In the genomic region with DNA sequence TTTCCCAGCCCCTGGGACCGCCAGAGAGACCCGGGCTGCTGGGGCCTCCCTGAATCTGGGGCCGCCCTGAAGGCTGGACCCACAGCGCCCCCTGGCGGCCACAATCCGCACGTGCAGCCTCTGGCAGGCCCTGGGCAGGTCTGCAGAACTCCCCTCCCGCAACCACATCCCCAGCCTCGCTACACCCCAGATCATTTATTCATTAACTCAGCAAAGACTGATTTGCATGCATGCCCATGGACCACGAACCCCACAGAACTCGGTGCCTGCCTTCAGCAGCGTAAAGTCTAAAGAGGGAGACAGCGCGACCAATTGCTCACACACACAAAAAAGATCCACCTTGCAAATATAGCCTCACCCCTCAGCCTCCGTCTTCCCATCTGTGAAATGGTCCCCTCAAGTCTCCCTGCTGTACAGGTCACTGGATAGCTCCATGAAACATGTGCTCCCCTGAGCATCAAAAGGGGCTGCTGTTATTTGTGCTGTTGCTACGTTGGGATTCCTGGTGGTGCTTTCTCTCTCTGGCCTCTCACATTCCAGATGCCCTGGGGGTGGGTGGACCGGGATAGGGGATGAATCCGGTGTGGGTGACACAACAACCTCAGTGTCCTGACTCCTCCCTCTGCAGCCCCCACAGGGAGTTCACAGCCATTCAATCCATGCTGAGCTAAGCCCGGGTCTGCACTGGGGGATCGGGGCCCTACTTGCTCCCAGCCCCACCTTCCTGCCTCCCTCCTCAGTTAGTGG, we compare ENCODE assay signal across 8 cellular contexts.
DNase-seq lines count a peak whose midpoint lies in the region; TF ChIP-seq lines count a peak whose summit lies in the region.

No MANE protein-coding gene starts in this region.

- H3K4me3 Mint-ChIP-seq in T-helper 2 cell treated with Interferon-gamma antibody and Interleukin-4, amounts not matched to agents 5 μg/mL and 100 μg/mL, for 36 hours, result no peak overlapping the region

- H3K4me1 ChIP-seq in ascending aorta, result peaks cover 24 to 37% of the 10 kb centered on the region in 2 donors

- peak overlapping the region in 1 of 2 donors; percentile 79 for H3K27ac ChIP-seq in ascending aorta

- no peaks in the 10 kb centered on the region for H3K27me3 ChIP-seq in ascending aorta

- H3K27me3 Mint-ChIP-seq in T-helper 2 cell treated with Interferon-gamma antibody and Interleukin-4, amounts not matched to agents 5 μg/mL and 100 μg/mL, for 36 hours (ENCODE audit: low read depth), result peaks cover 14% of the 10 kb centered on the region

- intact Hi-C loops in ascending aorta (cut with DNase I), result loop anchor here (1.0 to 5.0 kb wide), 7 partner anchors 146 to 715 kb away; no protein-coding TSS in a partner anchor

- H3K27ac Mint-ChIP-seq in T-helper 2 cell treated with Interferon-gamma antibody and Interleukin-4, amounts not matched to agents 5 μg/mL and 100 μg/mL, for 36 hours, result no peak overlapping the region

- DNase-seq in GM12865 (ENCODE audit: low read depth) (peak; percentile 86), HCEC 1CT (peak; percentile 55), MV-4-11 (lab: John Stamatoyannopoulos, UW) (peak; percentile 50), ascending aorta (ENCODE audit: low spot score in 2 of 2) (peak in 1 of 2 donors; percentile 89), hypothalamus (lab: John Stamatoyannopoulos, UW) (peak in 50 of 51 donors; percentile 30 to 90 (median 64)), cortex of kidney (lab: John Stamatoyannopoulos, UW) (no peak)
- DNase-seq in T-helper 2 cell treated with Interferon-gamma antibody and Interleukin-4, amounts not matched to agents 5 μg/mL and 100 μg/mL, for 36 hours (ENCODE audit: low spot score), result peak; percentile 72
- DNase-seq in stimulated activated CD4-positive, alpha-beta T cell treated with anti-CD3 and anti-CD28 coated beads, Interleukin-12 subunit alpha, Interleukin-12 subunit beta, amount 100 ng/mL, for 24 hours (ENCODE audit: low read depth in 2 of 2), result peak; percentile 67 to 81

- H3K9me3 ChIP-seq in ascending aorta, result no peaks in the 10 kb centered on the region

- no peaks in the 10 kb centered on the region for H3K36me3 Mint-ChIP-seq in T-helper 2 cell treated with Interferon-gamma antibody and Interleukin-4, amounts not matched to agents 5 μg/mL and 100 μg/mL, for 36 hours (ENCODE audit: low read depth)

- peaks cover 10% of the 10 kb centered on the region for H3K4me1 Mint-ChIP-seq in T-helper 2 cell treated with Interferon-gamma antibody and Interleukin-4, amounts not matched to agents 5 μg/mL and 100 μg/mL, for 36 hours (ENCODE audit: low read depth)

- TF ChIP-seq CTCF in GM12865 (IDR thresholded peaks at IDR 0.05; ENCODE audit: insufficient read depth, low read depth, low read length, missing control alignments), result peak; percentile 93
- peak; percentile 97 to 100 (median 99) for TF ChIP-seq CTCF in ascending aorta (IDR thresholded peaks at IDR 0.05)

- peaks cover 21% of the 10 kb centered on the region for H3K9me3 Mint-ChIP-seq in T-helper 2 cell treated with Interferon-gamma antibody and Interleukin-4, amounts not matched to agents 5 μg/mL and 100 μg/mL, for 36 hours

- no peak overlapping the region for H3K4me3 ChIP-seq in GM12865 (ENCODE audit: low read depth, low read length)
- no peak overlapping the region for H3K4me3 ChIP-seq in ascending aorta

- H3K36me3 ChIP-seq in ascending aorta, result no peaks in the 10 kb centered on the region
